13 cellular contexts compared by ENCODE assay signal in genomic region chr10:62655337-62655994, GRCh38.
A peak's percentile ranks its signal among the peaks of the same experiment; 100 is the strongest.
DNase-seq lines count a peak whose midpoint lies in the region; ATAC-seq, FAIRE-seq and TF ChIP-seq lines count a peak whose summit lies in the region.
"Had no signal": no experiment of that assay in that cellular context is flagged by ENCODE, and none has a peak within 500 bp of the region (broad histone marks: within the 10 kb centered on the region; RNA-seq: fewer than 3 reads in every experiment).

No MANE protein-coding gene starts in this region.

- H2AFZ ChIP-seq in Karpas-422 (ENCODE audit: low read length), result no peak overlapping the region

- no peaks in the 10 kb centered on the region for H4K20me1 ChIP-seq in Karpas-422 (ENCODE audit: insufficient read depth, low read depth, low read length)

- H3K9ac ChIP-seq in Karpas-422 (ENCODE audit: low read length), result no peak overlapping the region

- peak; percentile 20 for DNase-seq in GM19239 (ENCODE audit: insufficient read length, low spot score)
- DNase-seq in Karpas-422, result no peak
- DNase-seq in HPDE6-E6E7 (ENCODE audit: extremely low spot score), result no peak
- no peak for DNase-seq in NCI-H2081 treated with DMSO at 0.1 percent for 48 hours (lab: John Stamatoyannopoulos, UW)
- DNase-seq in Kasumi-1 (lab: John Stamatoyannopoulos, UW), result no peak
- DNase-seq: cerebellar nuclear complex, gastrocnemius medialis, mesenchymal stem cell, tibial artery had no signal

- ATAC-seq in HG02798 (IDR thresholded peaks at IDR 0.05; ENCODE audit: poor library complexity, unreplicated experiment) (peak; percentile 85), HG03571 (IDR thresholded peaks at IDR 0.05; ENCODE audit: unreplicated experiment) (peak; percentile 85)
- ATAC-seq: gastrocnemius medialis had no signal

- H3K4me2 ChIP-seq in Karpas-422 (ENCODE audit: low read depth, low read length, poor library complexity, severe bottlenecking), result no peak overlapping the region

- H3K79me2 ChIP-seq in Karpas-422 (ENCODE audit: low read length), result no peaks in the 10 kb centered on the region

- peaks cover 32% of the 10 kb centered on the region for H3K4me1 ChIP-seq in Karpas-422 (ENCODE audit: low read length)
- H3K4me1 ChIP-seq: gastrocnemius medialis had no signal

- peak; percentile 99 for FAIRE-seq in GM19239 (lab: Jason Lieb, UNC)
- FAIRE-seq: D721Med had no signal

- H3K27me3 ChIP-seq in Karpas-422 (ENCODE audit: low read length), result no peaks in the 10 kb centered on the region
- H3K27me3 ChIP-seq: gastrocnemius medialis had no signal

- H3K9me3 ChIP-seq in Karpas-422 (ENCODE audit: low read length), result no peaks in the 10 kb centered on the region
- H3K9me3 ChIP-seq: gastrocnemius medialis, tibial artery had no signal

- no peak overlapping the region for H3K27ac ChIP-seq in Karpas-422 (ENCODE audit: low read length)
- H3K27ac ChIP-seq: gastrocnemius medialis, tibial artery had no signal

- no peak overlapping the region for H3K4me3 ChIP-seq in Karpas-422 (ENCODE audit: low read length)
- H3K4me3 ChIP-seq: gastrocnemius medialis, tibial artery had no signal

- H3K36me3 ChIP-seq in Karpas-422 (ENCODE audit: insufficient read depth, low read length), result no peaks in the 10 kb centered on the region
- H3K36me3 ChIP-seq: gastrocnemius medialis, tibial artery had no signal

- H3K9me2 ChIP-seq in Karpas-422 (replicated peaks; ENCODE audit: insufficient read depth, low read length), result no peaks in the 10 kb centered on the region

- TF ChIP-seq POLR2A in GM15510 (IDR thresholded peaks at IDR 0.05; ENCODE audit: borderline replicate concordance, extremely low read depth, insufficient read length), result peak; percentile 32
